In the genomic region with DNA sequence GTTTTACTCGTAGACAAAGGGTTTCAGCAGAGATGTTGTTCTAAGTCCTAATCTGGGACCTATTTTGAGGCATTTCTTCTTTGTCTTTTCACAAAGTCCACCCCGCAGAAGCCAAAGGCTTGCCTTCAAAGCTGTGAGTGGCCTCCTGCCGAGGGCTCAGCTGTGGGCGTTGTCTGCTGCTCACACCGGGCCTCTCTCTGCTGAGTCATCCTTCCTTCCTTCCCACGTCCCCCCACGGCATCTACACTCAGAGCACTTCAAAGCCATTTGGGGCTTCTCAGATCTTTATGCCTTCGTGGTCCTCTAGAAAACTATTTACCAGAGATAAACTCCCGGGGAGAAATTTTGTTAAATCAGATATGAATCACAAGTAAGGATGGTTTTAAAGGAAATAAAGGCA, we compare ENCODE assay signal across 8 cellular contexts.
DNase-seq lines count a peak whose midpoint lies in the region; ATAC-seq, FAIRE-seq and TF ChIP-seq lines count a peak whose summit lies in the region.

No MANE protein-coding gene starts in this region.

- peak; percentile 46 for ATAC-seq in GM18505 (IDR thresholded peaks at IDR 0.05; ENCODE audit: unreplicated experiment)
- peak; percentile 44 for ATAC-seq in HG02870 (IDR thresholded peaks at IDR 0.05; ENCODE audit: unreplicated experiment)

- DNase-seq in RCC 7860 (ENCODE audit: low spot score) (peak; percentile 42), activated T-helper 1 cell treated with Interleukin-2 at 50 U/mL for 16 hours (ENCODE audit: low read depth) (peak; percentile 30), iPS-NIHi11 (ENCODE audit: low spot score) (peak; percentile 59), NCI-H1930 (lab: John Stamatoyannopoulos, UW) (no peak), SK-N-DZ (ENCODE audit: low spot score) (no peak)
- peak; percentile 24 to 39 for DNase-seq in stimulated activated CD8-positive, alpha-beta memory T cell treated with anti-CD3 and anti-CD28 coated beads, Interleukin-2, amount 100 ng/mL, for 1 hour (ENCODE audit: low read depth in 2 of 2)

- no peak for TF ChIP-seq POLR2A in GM18505 (IDR thresholded peaks at IDR 0.05; ENCODE audit: borderline replicate concordance, extremely low read depth, insufficient read depth, insufficient read length)

- FAIRE-seq in RCC 7860 (lab: Jason Lieb, UNC) = peak; percentile 53

Comparison
In these comparisons a context has a peak if more than half of its experiments do, and no peak if none do; other contexts are left out.
1. DNase-seq: peak in RCC 7860 (single experiment), activated T-helper 1 cell treated with Interleukin-2 at 50 U/mL for 16 hours (single experiment), iPS-NIHi11 (single experiment) and stimulated activated CD8-positive, alpha-beta memory T cell treated with anti-CD3 and anti-CD28 coated beads, Interleukin-2, amount 100 ng/mL, for 1 hour (2 of 2); none in NCI-H1930 (0 of 2) and SK-N-DZ (single experiment).